Comparison of ENCODE assay signal across 21 cellular contexts in genomic region chr20:47306755-47307370, GRCh38. TPM values are rescaled to one million over a fixed set of nuclear protein-coding genes. Genes with fewer than 3 reads are reported as not detected.
DNase-seq lines count a peak whose midpoint lies in the region; ATAC-seq and TF ChIP-seq lines count a peak whose summit lies in the region.
"Had no signal": no experiment of that assay in that cellular context is flagged by ENCODE, and none has a peak within 500 bp of the region (broad histone marks: within the 10 kb centered on the region; RNA-seq: fewer than 3 reads in every experiment).

No MANE protein-coding gene starts in this region.

- H3K9me3 Mint-ChIP-seq in activated CD4-positive, alpha-beta T cell treated with anti-CD3 and anti-CD28 coated beads, Interleukin-2, amount 10 ng/mL, durations not matched to agents 7 days and 5 days = no peaks in the 10 kb centered on the region
- no peaks in the 10 kb centered on the region for H3K9me3 Mint-ChIP-seq in progenitor cell of endocrine pancreas (ENCODE audit: low read depth)
- H3K9me3 Mint-ChIP-seq: CD4-positive, alpha-beta T cell had no signal

- no peak for DNase-seq in activated CD4-positive, alpha-beta T cell treated with anti-CD3 and anti-CD28 coated beads, Interleukin-2, amount 10 ng/mL, durations not matched to agents 7 days and 5 days
- DNase-seq in activated CD4-positive, alpha-beta T cell treated with anti-CD3 and anti-CD28 coated beads for 4 hours = no peak
- DNase-seq in RWPE2 (ENCODE audit: low spot score) = peak; percentile 65
- no peak for DNase-seq in epithelial cell of prostate (ENCODE audit: low read depth, low spot score)
- no peak for DNase-seq in progenitor cell of endocrine pancreas (ENCODE audit: low spot score, unreplicated experiment)
- no peak for DNase-seq in colonic mucosa
- no peak for DNase-seq in NCI-H1417 (lab: John Stamatoyannopoulos, UW)
- DNase-seq: activated naive CD4-positive, alpha-beta T cell treated with anti-CD3 and anti-CD28 coated beads, Interleukin-2, amount 50 U/mL, for 16 hours; CD4-positive, alpha-beta T cell; effector CD4-positive, alpha-beta T cell; hypothalamus; Kasumi-1; NCI-H1417 treated with DMSO at 0.1 percent for 48 hours; NCI-H2171 treated with DMSO at 0.1 percent for 48 hours; NCI-H82; ovary; upper lobe of left lung had no signal

- POLR2A ChIA-PET in activated CD4-positive, alpha-beta T cell treated with anti-CD3 and anti-CD28 coated beads, Interleukin-2, amount 10 ng/mL, durations not matched to agents 7 days and 5 days (lab: Charles Lee) = no interaction called here

- H3K36me3 ChIP-seq in RWPE2 (ENCODE audit: low read depth) = peaks cover 97% of the 10 kb centered on the region
- H3K36me3 ChIP-seq in colonic mucosa = peaks cover 4% of the 10 kb centered on the region
- H3K36me3 ChIP-seq: ovary had no signal

- no peak overlapping the region for H3K9ac ChIP-seq in colonic mucosa (ENCODE audit: low read depth in 2 of 2, low read length in 2 of 2)

- no peaks in the 10 kb centered on the region for H3K27me3 Mint-ChIP-seq in activated CD4-positive, alpha-beta T cell treated with anti-CD3 and anti-CD28 coated beads, Interleukin-2, amount 10 ng/mL, durations not matched to agents 7 days and 5 days
- H3K27me3 Mint-ChIP-seq in progenitor cell of endocrine pancreas = no peaks in the 10 kb centered on the region
- H3K27me3 Mint-ChIP-seq: CD4-positive, alpha-beta T cell had no signal

- H3K36me3 Mint-ChIP-seq in activated CD4-positive, alpha-beta T cell treated with anti-CD3 and anti-CD28 coated beads, Interleukin-2, amount 10 ng/mL, durations not matched to agents 7 days and 5 days (ENCODE audit: low read depth) = peaks cover 43% of the 10 kb centered on the region
- peaks cover 19% of the 10 kb centered on the region for H3K36me3 Mint-ChIP-seq in progenitor cell of endocrine pancreas (ENCODE audit: insufficient read depth)

- H3K27ac ChIP-seq in RWPE2 (ENCODE audit: poor library complexity, severe bottlenecking) = peak overlapping the region; percentile 72
- H3K27ac ChIP-seq in epithelial cell of prostate = peak overlapping the region; percentile 48
- no peak overlapping the region for H3K27ac ChIP-seq in colonic mucosa
- H3K27ac ChIP-seq: cardiac muscle cell, ovary, Peyer's patch had no signal

- H3K4me3 ChIP-seq in RWPE2 (ENCODE audit: severe bottlenecking) = no peak overlapping the region
- H3K4me3 ChIP-seq in colonic mucosa = no peak overlapping the region
- H3K4me3 ChIP-seq: cardiac muscle cell, ovary, Peyer's patch, skin epidermis, upper lobe of left lung had no signal

- H3K27ac Mint-ChIP-seq in activated CD4-positive, alpha-beta T cell treated with anti-CD3 and anti-CD28 coated beads, Interleukin-2, amount 10 ng/mL, durations not matched to agents 7 days and 5 days = peak overlapping the region; percentile 11
- peak overlapping the region; percentile 60 for H3K27ac Mint-ChIP-seq in progenitor cell of endocrine pancreas
- H3K27ac Mint-ChIP-seq: CD4-positive, alpha-beta T cell had no signal

- H3K27me3 ChIP-seq in RWPE2 (ENCODE audit: insufficient read depth, poor library complexity, severe bottlenecking) = no peaks in the 10 kb centered on the region
- H3K27me3 ChIP-seq in colonic mucosa = no peaks in the 10 kb centered on the region
- H3K27me3 ChIP-seq: cardiac muscle cell, ovary, Peyer's patch, upper lobe of left lung had no signal

- H3K9me3 ChIP-seq in RWPE2 (ENCODE audit: severe bottlenecking) (no peaks in the 10 kb centered on the region), colonic mucosa (no peaks in the 10 kb centered on the region)
- H3K9me3 ChIP-seq: ovary, Peyer's patch, upper lobe of left lung had no signal

- H3K4me3 Mint-ChIP-seq in activated CD4-positive, alpha-beta T cell treated with anti-CD3 and anti-CD28 coated beads, Interleukin-2, amount 10 ng/mL, durations not matched to agents 7 days and 5 days = no peak overlapping the region
- no peak overlapping the region for H3K4me3 Mint-ChIP-seq in progenitor cell of endocrine pancreas (ENCODE audit: low read depth)
- H3K4me3 Mint-ChIP-seq: CD4-positive, alpha-beta T cell had no signal

- TF ChIP-seq CTCF in RWPE2 (IDR thresholded peaks at IDR 0.05; ENCODE audit: poor library complexity, severe bottlenecking) (no peak), progenitor cell of endocrine pancreas (IDR thresholded peaks at IDR 0.05; ENCODE audit: unreplicated experiment) (no peak), colonic mucosa (IDR thresholded peaks at IDR 0.05) (no peak)

- peaks cover 22% of the 10 kb centered on the region for H3K4me1 Mint-ChIP-seq in activated CD4-positive, alpha-beta T cell treated with anti-CD3 and anti-CD28 coated beads, Interleukin-2, amount 10 ng/mL, durations not matched to agents 7 days and 5 days
- peaks cover 9% of the 10 kb centered on the region for H3K4me1 Mint-ChIP-seq in progenitor cell of endocrine pancreas (ENCODE audit: low read depth)

- ATAC-seq in RWPE2 (ENCODE audit: low read depth) (peak; percentile 55), HG03460 (IDR thresholded peaks at IDR 0.05; ENCODE audit: unreplicated experiment) (no peak)

- intact Hi-C loops in colonic mucosa (cut with DNase I) = no loop called here

- H3K4me1 ChIP-seq in RWPE2 (ENCODE audit: insufficient read depth, poor library complexity, severe bottlenecking) = peaks cover 35% of the 10 kb centered on the region
- peaks cover 11% of the 10 kb centered on the region for H3K4me1 ChIP-seq in colonic mucosa

- CTCF ChIA-PET in activated CD4-positive, alpha-beta T cell treated with anti-CD3 and anti-CD28 coated beads, Interleukin-2, amount 10 ng/mL, durations not matched to agents 7 days and 5 days (lab: Charles Lee) = interaction anchor here (1.4 to 2.0 kb wide), 2 partner anchors 10 to 11 kb away, joined by 4 read pairs; no protein-coding TSS in a partner anchor

RNA-seq across cellular contexts. Expression of gene ZMYND8, which starts 49.6 kb away (rescaled TPM):
- total RNA-seq in activated CD4-positive, alpha-beta T cell treated with anti-CD3 and anti-CD28 coated beads, Interleukin-2, amount 10 ng/mL, durations not matched to agents 7 days and 5 days = 10 to 100 TPM; 44.6 to 55.6 TPM
- total RNA-seq in progenitor cell of endocrine pancreas = 100 and 102 TPM in 2 replicates
- 10 to 100 TPM; 45.4 to 53.1 TPM for total RNA-seq in colonic mucosa
